ENCODE assay signal across 1 cellular context in the genomic region with DNA sequence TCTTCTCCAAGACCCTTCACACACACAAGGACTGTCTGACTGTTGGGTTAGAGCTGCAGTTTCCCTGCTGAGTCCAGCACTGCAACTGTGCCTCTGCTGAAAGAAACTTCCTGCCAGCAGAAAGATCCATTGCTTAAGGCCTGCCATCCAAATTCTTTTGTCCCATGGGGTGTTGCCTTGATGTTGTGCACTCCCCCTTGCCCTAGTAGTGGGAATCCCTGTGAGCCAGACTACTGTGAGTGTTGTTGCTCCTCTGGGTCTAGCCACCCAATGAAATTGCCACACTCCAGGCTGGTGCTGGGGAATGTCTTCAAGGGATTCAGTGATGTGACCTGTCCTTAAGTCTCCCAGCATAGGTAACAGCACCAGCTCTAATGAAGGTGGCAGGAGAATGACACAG.
TF ChIP-seq lines count a peak whose summit lies in the region.

No MANE protein-coding gene starts in this region.

TF ChIP-seq in H1, 55 proteins besides CTCF, POLR2A, EP300 and RAD21:
- no peak for TF ChIP-seq SAP30 (IDR thresholded peaks at IDR 0.05; ENCODE audit: insufficient read depth, insufficient replicate concordance, low read length)
- TF ChIP-seq TAF1 (IDR thresholded peaks at IDR 0.05; ENCODE audit: low read depth, low read length): no peak
- TF ChIP-seq RBBP5 (IDR thresholded peaks at IDR 0.05; ENCODE audit: borderline replicate concordance, low read depth, low read length): no peak
- TF ChIP-seq, protein P1, sequence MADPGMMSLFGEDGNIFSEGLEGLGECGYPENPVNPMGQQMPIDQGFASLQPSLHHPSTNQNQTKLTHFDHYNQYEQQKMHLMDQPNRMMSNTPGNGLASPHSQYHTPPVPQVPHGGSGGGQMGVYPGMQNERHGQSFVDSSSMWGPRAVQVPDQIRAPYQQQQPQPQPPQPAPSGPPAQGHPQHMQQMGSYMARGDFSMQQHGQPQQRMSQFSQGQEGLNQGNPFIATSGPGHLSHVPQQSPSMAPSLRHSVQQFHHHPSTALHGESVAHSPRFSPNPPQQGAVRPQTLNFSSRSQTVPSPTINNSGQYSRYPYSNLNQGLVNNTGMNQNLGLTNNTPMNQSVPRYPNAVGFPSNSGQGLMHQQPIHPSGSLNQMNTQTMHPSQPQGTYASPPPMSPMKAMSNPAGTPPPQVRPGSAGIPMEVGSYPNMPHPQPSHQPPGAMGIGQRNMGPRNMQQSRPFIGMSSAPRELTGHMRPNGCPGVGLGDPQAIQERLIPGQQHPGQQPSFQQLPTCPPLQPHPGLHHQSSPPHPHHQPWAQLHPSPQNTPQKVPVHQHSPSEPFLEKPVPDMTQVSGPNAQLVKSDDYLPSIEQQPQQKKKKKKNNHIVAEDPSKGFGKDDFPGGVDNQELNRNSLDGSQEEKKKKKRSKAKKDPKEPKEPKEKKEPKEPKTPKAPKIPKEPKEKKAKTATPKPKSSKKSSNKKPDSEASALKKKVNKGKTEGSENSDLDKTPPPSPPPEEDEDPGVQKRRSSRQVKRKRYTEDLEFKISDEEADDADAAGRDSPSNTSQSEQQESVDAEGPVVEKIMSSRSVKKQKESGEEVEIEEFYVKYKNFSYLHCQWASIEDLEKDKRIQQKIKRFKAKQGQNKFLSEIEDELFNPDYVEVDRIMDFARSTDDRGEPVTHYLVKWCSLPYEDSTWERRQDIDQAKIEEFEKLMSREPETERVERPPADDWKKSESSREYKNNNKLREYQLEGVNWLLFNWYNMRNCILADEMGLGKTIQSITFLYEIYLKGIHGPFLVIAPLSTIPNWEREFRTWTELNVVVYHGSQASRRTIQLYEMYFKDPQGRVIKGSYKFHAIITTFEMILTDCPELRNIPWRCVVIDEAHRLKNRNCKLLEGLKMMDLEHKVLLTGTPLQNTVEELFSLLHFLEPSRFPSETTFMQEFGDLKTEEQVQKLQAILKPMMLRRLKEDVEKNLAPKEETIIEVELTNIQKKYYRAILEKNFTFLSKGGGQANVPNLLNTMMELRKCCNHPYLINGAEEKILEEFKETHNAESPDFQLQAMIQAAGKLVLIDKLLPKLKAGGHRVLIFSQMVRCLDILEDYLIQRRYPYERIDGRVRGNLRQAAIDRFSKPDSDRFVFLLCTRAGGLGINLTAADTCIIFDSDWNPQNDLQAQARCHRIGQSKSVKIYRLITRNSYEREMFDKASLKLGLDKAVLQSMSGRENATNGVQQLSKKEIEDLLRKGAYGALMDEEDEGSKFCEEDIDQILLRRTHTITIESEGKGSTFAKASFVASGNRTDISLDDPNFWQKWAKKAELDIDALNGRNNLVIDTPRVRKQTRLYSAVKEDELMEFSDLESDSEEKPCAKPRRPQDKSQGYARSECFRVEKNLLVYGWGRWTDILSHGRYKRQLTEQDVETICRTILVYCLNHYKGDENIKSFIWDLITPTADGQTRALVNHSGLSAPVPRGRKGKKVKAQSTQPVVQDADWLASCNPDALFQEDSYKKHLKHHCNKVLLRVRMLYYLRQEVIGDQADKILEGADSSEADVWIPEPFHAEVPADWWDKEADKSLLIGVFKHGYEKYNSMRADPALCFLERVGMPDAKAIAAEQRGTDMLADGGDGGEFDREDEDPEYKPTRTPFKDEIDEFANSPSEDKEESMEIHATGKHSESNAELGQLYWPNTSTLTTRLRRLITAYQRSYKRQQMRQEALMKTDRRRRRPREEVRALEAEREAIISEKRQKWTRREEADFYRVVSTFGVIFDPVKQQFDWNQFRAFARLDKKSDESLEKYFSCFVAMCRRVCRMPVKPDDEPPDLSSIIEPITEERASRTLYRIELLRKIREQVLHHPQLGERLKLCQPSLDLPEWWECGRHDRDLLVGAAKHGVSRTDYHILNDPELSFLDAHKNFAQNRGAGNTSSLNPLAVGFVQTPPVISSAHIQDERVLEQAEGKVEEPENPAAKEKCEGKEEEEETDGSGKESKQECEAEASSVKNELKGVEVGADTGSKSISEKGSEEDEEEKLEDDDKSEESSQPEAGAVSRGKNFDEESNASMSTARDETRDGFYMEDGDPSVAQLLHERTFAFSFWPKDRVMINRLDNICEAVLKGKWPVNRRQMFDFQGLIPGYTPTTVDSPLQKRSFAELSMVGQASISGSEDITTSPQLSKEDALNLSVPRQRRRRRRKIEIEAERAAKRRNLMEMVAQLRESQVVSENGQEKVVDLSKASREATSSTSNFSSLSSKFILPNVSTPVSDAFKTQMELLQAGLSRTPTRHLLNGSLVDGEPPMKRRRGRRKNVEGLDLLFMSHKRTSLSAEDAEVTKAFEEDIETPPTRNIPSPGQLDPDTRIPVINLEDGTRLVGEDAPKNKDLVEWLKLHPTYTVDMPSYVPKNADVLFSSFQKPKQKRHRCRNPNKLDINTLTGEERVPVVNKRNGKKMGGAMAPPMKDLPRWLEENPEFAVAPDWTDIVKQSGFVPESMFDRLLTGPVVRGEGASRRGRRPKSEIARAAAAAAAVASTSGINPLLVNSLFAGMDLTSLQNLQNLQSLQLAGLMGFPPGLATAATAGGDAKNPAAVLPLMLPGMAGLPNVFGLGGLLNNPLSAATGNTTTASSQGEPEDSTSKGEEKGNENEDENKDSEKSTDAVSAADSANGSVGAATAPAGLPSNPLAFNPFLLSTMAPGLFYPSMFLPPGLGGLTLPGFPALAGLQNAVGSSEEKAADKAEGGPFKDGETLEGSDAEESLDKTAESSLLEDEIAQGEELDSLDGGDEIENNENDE (IDR thresholded peaks at IDR 0.05; ENCODE audit: insufficient replicate concordance, low read length): no peak
- no peak for TF ChIP-seq ZNF274 (IDR thresholded peaks at IDR 0.05; ENCODE audit: borderline replicate concordance, extremely low read depth, low read length)
- no peak for TF ChIP-seq CTBP2 (IDR thresholded peaks at IDR 0.05; ENCODE audit: borderline replicate concordance, insufficient read depth, insufficient read length, low read length)
- TF ChIP-seq BACH1 (IDR thresholded peaks at IDR 0.05; ENCODE audit: low read length): no peak
- no peak for TF ChIP-seq NRF1 (IDR thresholded peaks at IDR 0.05; ENCODE audit: low read depth, low read length)
- no peak for TF ChIP-seq ASH2L (IDR thresholded peaks at IDR 0.05; ENCODE audit: low read length)
- TF ChIP-seq CBX5 (IDR thresholded peaks at IDR 0.05; ENCODE audit: low read depth, low read length): no peak
- TF ChIP-seq CBX8 (IDR thresholded peaks at IDR 0.05; ENCODE audit: borderline replicate concordance, low read depth, low read length): no peak
